Comparison of ENCODE assay signal across 22 cellular contexts in the genomic region with DNA sequence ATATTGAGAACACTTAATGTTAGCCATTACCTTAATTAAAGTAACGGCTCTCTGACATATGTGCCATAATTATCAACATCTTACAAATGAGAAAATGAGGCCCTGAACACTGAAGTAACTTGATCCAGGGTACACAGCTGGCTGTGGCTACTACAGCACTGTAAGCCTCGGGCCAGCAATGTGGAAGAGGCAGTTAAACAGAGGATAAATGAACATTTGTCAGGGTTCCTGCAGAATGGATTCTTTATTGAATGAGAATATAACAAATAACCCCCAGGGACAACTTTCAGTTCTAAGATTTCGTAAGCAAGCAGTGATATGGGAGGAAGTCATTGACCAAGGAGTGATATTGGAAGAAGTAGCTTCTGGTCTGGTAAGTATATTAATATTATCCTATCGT.
"Had no signal": no experiment of that assay in that cellular context is flagged by ENCODE, and none has a peak within 500 bp of the region (broad histone marks: within the 10 kb centered on the region; RNA-seq: fewer than 3 reads in every experiment).

No MANE protein-coding gene starts in this region.

- H3K27ac Mint-ChIP-seq: dendritic cell treated with granulocyte-macrophage colony-stimulating factor and Interleukin-4, amounts not matched to agents 40 ng/mL and 50 ng/mL, for 4 days; memory B cell; mesothelial cell of epicardium; nephron; stimulated activated naive B cell treated with anti-CD40 and anti-IgM and Interleukin-4, amounts not matched to agents 10 μg/mL and 1 μg/mL and 100 μg/mL, for 72 hours had no signal

- DNase-seq: erythroblast; foreskin keratinocyte; head of caudate nucleus; kidney; left cardiac atrium; left ventricle myocardium inferior; lower lobe of right lung; psoas muscle; retina; right lobe of liver; spleen; stimulated activated CD4-positive, alpha-beta T cell treated with anti-CD3 and anti-CD28 coated beads, Interleukin-15, amount 100 ng/mL, for 24 hours; stimulated activated CD4-positive, alpha-beta T cell treated with anti-CD3 and anti-CD28 coated beads, Interleukin-1b, Interleukin-23, amount 100 ng/mL, for 48 hours; stimulated activated CD4-positive, alpha-beta T cell treated with anti-CD3 and anti-CD28 coated beads, Interleukin-4, amount 100 ng/mL, for 4 hours; stimulated activated naive B cell treated with anti-CD40 and anti-IgM and Interleukin-4, amounts not matched to agents 10 μg/mL and 1 μg/mL and 100 μg/mL, for 72 hours; stimulated activated naive CD8-positive, alpha-beta T cell treated with anti-CD3 and anti-CD28 coated beads, Interleukin-15, amount 100 ng/mL, for 72 hours; testis; upper lobe of right lung had no signal

- H3K9me3 Mint-ChIP-seq: dendritic cell treated with granulocyte-macrophage colony-stimulating factor and Interleukin-4, amounts not matched to agents 40 ng/mL and 50 ng/mL, for 4 days; memory B cell; mesothelial cell of epicardium; nephron; stimulated activated naive CD8-positive, alpha-beta T cell treated with anti-CD3 and anti-CD28 coated beads, Interleukin-15, amount 100 ng/mL, for 72 hours had no signal

- H3K4me1 Mint-ChIP-seq: memory B cell; stimulated activated naive B cell treated with anti-CD40 and anti-IgM and Interleukin-4, amounts not matched to agents 10 μg/mL and 1 μg/mL and 100 μg/mL, for 72 hours; stimulated activated naive CD8-positive, alpha-beta T cell treated with anti-CD3 and anti-CD28 coated beads, Interleukin-15, amount 100 ng/mL, for 72 hours had no signal

- H3K27me3 Mint-ChIP-seq: dendritic cell treated with granulocyte-macrophage colony-stimulating factor and Interleukin-4, amounts not matched to agents 40 ng/mL and 50 ng/mL, for 4 days; memory B cell; stimulated activated naive B cell treated with anti-CD40 and anti-IgM and Interleukin-4, amounts not matched to agents 10 μg/mL and 1 μg/mL and 100 μg/mL, for 72 hours; stimulated activated naive CD8-positive, alpha-beta T cell treated with anti-CD3 and anti-CD28 coated beads, Interleukin-15, amount 100 ng/mL, for 72 hours had no signal

- H3K4me3 Mint-ChIP-seq: dendritic cell treated with granulocyte-macrophage colony-stimulating factor and Interleukin-4, amounts not matched to agents 40 ng/mL and 50 ng/mL, for 4 days; memory B cell; mesothelial cell of epicardium; nephron; stimulated activated naive B cell treated with anti-CD40 and anti-IgM and Interleukin-4, amounts not matched to agents 10 μg/mL and 1 μg/mL and 100 μg/mL, for 72 hours; stimulated activated naive CD8-positive, alpha-beta T cell treated with anti-CD3 and anti-CD28 coated beads, Interleukin-15, amount 100 ng/mL, for 72 hours had no signal
